ENCODE assay signal across 8 cellular contexts in genomic region chr4:136314686-136315085, GRCh38.
"Had no signal": no experiment of that assay in that cellular context is flagged by ENCODE, and none has a peak within 500 bp of the region (broad histone marks: within the 10 kb centered on the region; RNA-seq: fewer than 3 reads in every experiment).

No MANE protein-coding gene starts in this region.

- DNase-seq: GDM1, GF-D8 had no signal

- ATAC-seq: GM12878 had no signal

- H3K4me3 ChIP-seq: GM12878 had no signal

- FAIRE-seq: G401.6, GM12878, GM12891, GM12892, GM18507, GM19239 had no signal
